22 cellular contexts compared by ENCODE assay signal in genomic region chr7:114627231-114627630, GRCh38.
"Had no signal": no experiment of that assay in that cellular context is flagged by ENCODE, and none has a peak within 500 bp of the region (broad histone marks: within the 10 kb centered on the region; RNA-seq: fewer than 3 reads in every experiment).

No MANE protein-coding gene starts in this region.

- H3K27ac Mint-ChIP-seq: naive thymus-derived CD4-positive, alpha-beta T cell; stimulated activated memory B cell treated with anti-CD40 and anti-IgM and Interleukin-4, amounts not matched to agents 10 μg/mL and 1 μg/mL and 100 μg/mL, for 72 hours; stimulated activated naive CD8-positive, alpha-beta T cell treated with anti-CD3 and anti-CD28 coated beads, Interleukin-15, Interleukin-2, amounts not matched to agents 100 ng/mL and 50 ng/mL, for 24 hours had no signal

- H3K27me3 Mint-ChIP-seq: stimulated activated memory B cell treated with anti-CD40 and anti-IgM and Interleukin-4, amounts not matched to agents 10 μg/mL and 1 μg/mL and 100 μg/mL, for 72 hours; stimulated activated naive CD8-positive, alpha-beta T cell treated with anti-CD3 and anti-CD28 coated beads, Interleukin-15, Interleukin-2, amounts not matched to agents 100 ng/mL and 50 ng/mL, for 24 hours had no signal

- H3K36me3 Mint-ChIP-seq: naive thymus-derived CD4-positive, alpha-beta T cell; stimulated activated memory B cell treated with anti-CD40 and anti-IgM and Interleukin-4, amounts not matched to agents 10 μg/mL and 1 μg/mL and 100 μg/mL, for 72 hours had no signal

- H3K4me1 Mint-ChIP-seq: naive thymus-derived CD4-positive, alpha-beta T cell; stimulated activated memory B cell treated with anti-CD40 and anti-IgM and Interleukin-4, amounts not matched to agents 10 μg/mL and 1 μg/mL and 100 μg/mL, for 72 hours had no signal

- DNase-seq: dorsolateral prefrontal cortex; effector CD8-positive, alpha-beta T cell; foreskin fibroblast; glutamatergic neuron; islet precursor cell; mammary epithelial cell; naive thymus-derived CD4-positive, alpha-beta T cell; psoas muscle; retina; spleen; stimulated activated CD4-positive, alpha-beta T cell treated with anti-CD3 and anti-CD28 coated beads, Interleukin-15, amount 100 ng/mL, for 24 hours; stimulated activated CD4-positive, alpha-beta T cell treated with anti-CD3 and anti-CD28 coated beads, Interleukin-1b, Interleukin-23, amount 100 ng/mL, for 48 hours; stimulated activated CD4-positive, alpha-beta T cell treated with anti-CD3 and anti-CD28 coated beads, Interleukin-4, amount 100 ng/mL, for 24 hours; tibial artery; upper lobe of left lung; uterus had no signal

- H3K4me3 Mint-ChIP-seq: naive thymus-derived CD4-positive, alpha-beta T cell; stimulated activated memory B cell treated with anti-CD40 and anti-IgM and Interleukin-4, amounts not matched to agents 10 μg/mL and 1 μg/mL and 100 μg/mL, for 72 hours; stimulated activated naive CD8-positive, alpha-beta T cell treated with anti-CD3 and anti-CD28 coated beads, Interleukin-15, Interleukin-2, amounts not matched to agents 100 ng/mL and 50 ng/mL, for 24 hours had no signal

- ATAC-seq: esophagus mucosa; gastroesophageal sphincter; left lobe of liver; naive thymus-derived CD4-positive, alpha-beta T cell; psoas muscle; sciatic nerve; stimulated activated memory B cell treated with anti-CD40 and anti-IgM and Interleukin-4, amounts not matched to agents 10 μg/mL and 1 μg/mL and 100 μg/mL, for 72 hours had no signal

- H3K9me3 Mint-ChIP-seq: naive thymus-derived CD4-positive, alpha-beta T cell; stimulated activated memory B cell treated with anti-CD40 and anti-IgM and Interleukin-4, amounts not matched to agents 10 μg/mL and 1 μg/mL and 100 μg/mL, for 72 hours; stimulated activated naive CD8-positive, alpha-beta T cell treated with anti-CD3 and anti-CD28 coated beads, Interleukin-15, Interleukin-2, amounts not matched to agents 100 ng/mL and 50 ng/mL, for 24 hours had no signal
